In genomic region chr4:151226004-151226932, GRCh38 we compare ENCODE assay signal across 8 cellular contexts. TPM values are rescaled to one million over a fixed set of nuclear protein-coding genes. Genes with fewer than 3 reads are reported as not detected.
DNase-seq lines count a peak whose midpoint lies in the region; TF ChIP-seq lines count a peak whose summit lies in the region.

No MANE protein-coding gene starts in this region.

- H3K36me3 ChIP-seq in mesodermal cell (ENCODE audit: control insufficient read depth, insufficient read depth, low read length) (peaks cover 3% of the 10 kb centered on the region), OCI-LY7 (ENCODE audit: insufficient read depth, low read length) (no peaks in the 10 kb centered on the region)

- 61% methylated on average over 3 of the region's 10 CpGs; no CpG with 5 or more reads in 1 of the 2 experiments for WGBS in mesodermal cell (ENCODE audit: insufficient coverage in 2 of 2), 2 experiments

- no peak for TF ChIP-seq RAD21 in Ishikawa (IDR thresholded peaks at IDR 0.05; ENCODE audit: low read depth)

- H3K27me3 Mint-ChIP-seq in type B pancreatic cell (no peaks in the 10 kb centered on the region), CD14-positive monocyte (ENCODE audit: low read depth in 3 of 3) (peaks cover 0 to 2% (median 0%) of the 10 kb centered on the region in 3 donors)

- H3K9me2 ChIP-seq in OCI-LY7 (ENCODE audit: insufficient read depth, low read length): no peaks in the 10 kb centered on the region

- H3K9me3 Mint-ChIP-seq in type B pancreatic cell (peaks cover 3% of the 10 kb centered on the region), CD14-positive monocyte (peaks cover 0 to 2% (median 0%) of the 10 kb centered on the region in 7 donors)

- no peaks in the 10 kb centered on the region for H3K36me3 Mint-ChIP-seq in type B pancreatic cell
- H3K36me3 Mint-ChIP-seq in CD14-positive monocyte: no peaks in the 10 kb centered on the region

- POLR2A ChIA-PET in OCI-LY7 (lab: Charles Lee): interaction anchor here (1.0 kb wide), 1 partner anchor 9 kb away, joined by 4 read pairs; no protein-coding TSS in a partner anchor

- BruUV-seq in OCI-LY7 (replicated peaks; lab: Mats Ljungman, UMichigan): no TSS peak

- TF ChIP-seq CTCF in epithelial cell of esophagus (IDR thresholded peaks at IDR 0.05; ENCODE audit: insufficient read depth, low read depth, low read length, missing control alignments) (no peak), type B pancreatic cell (conservative IDR thresholded peaks at IDR 0.05) (no peak), OCI-LY7 (conservative IDR thresholded peaks at IDR 0.05; ENCODE audit: low read length) (no peak), CD14-positive monocyte (IDR thresholded peaks at IDR 0.05) (no peak)

- no peaks in the 10 kb centered on the region for H4K20me1 ChIP-seq in OCI-LY7 (ENCODE audit: insufficient read depth, low read length)

- CTCF ChIA-PET in OCI-LY7 (lab: Charles Lee; ENCODE audit: unreplicated experiment): no interaction called here

- no peak overlapping the region for H3K4me2 ChIP-seq in OCI-LY7 (ENCODE audit: low read length)

- intact Hi-C loops in OCI-LY7 (cut with micrococcal nuclease; ENCODE audit: unreplicated experiment) (no loop called here), CD14-positive monocyte (cut with micrococcal nuclease) (no loop called here)

- peak overlapping the region; percentile 68 for H3K27ac ChIP-seq in mesodermal cell (ENCODE audit: low read depth, low read length, severe bottlenecking)
- H3K27ac ChIP-seq in OCI-LY7 (ENCODE audit: low read depth, low read length, poor library complexity, severe bottlenecking): no peak overlapping the region

- no peak overlapping the region for H2AFZ ChIP-seq in OCI-LY7 (ENCODE audit: low read length)

- H3K4me1 Mint-ChIP-seq in type B pancreatic cell (ENCODE audit: unreplicated experiment): peaks cover 20% of the 10 kb centered on the region
- H3K4me1 Mint-ChIP-seq in CD14-positive monocyte: no peaks in the 10 kb centered on the region

- H3K27ac Mint-ChIP-seq in type B pancreatic cell (peak overlapping the region; percentile 22), CD14-positive monocyte (no peak overlapping the region)

- H3K9me3 ChIP-seq in mesodermal cell (ENCODE audit: control insufficient read depth, low read length) (no peaks in the 10 kb centered on the region), OCI-LY7 (ENCODE audit: low read length) (no peaks in the 10 kb centered on the region)

- H3K4me3 ChIP-seq in epithelial cell of esophagus (ENCODE audit: low read length) (peak overlapping the region; percentile 40), mesodermal cell (ENCODE audit: extremely low read depth, insufficient read depth, low read length, poor library complexity, severe bottlenecking) (peak overlapping the region; percentile 16), OCI-LY7 (ENCODE audit: low read depth, low read length, poor library complexity, severe bottlenecking) (no peak overlapping the region)

- no peaks in the 10 kb centered on the region for H3K79me2 ChIP-seq in OCI-LY7 (ENCODE audit: insufficient read depth, low read depth, low read length)

- H3K4me1 ChIP-seq in mesodermal cell (ENCODE audit: control insufficient read depth, insufficient read depth, low read length, poor library complexity, severe bottlenecking): peaks cover 18% of the 10 kb centered on the region
- no peaks in the 10 kb centered on the region for H3K4me1 ChIP-seq in OCI-LY7 (ENCODE audit: insufficient read depth, low read length, poor library complexity, severe bottlenecking)

- no peak for TF ChIP-seq EP300 in Ishikawa (IDR thresholded peaks at IDR 0.05; ENCODE audit: borderline replicate concordance)

- H3K4me3 Mint-ChIP-seq in type B pancreatic cell (peak overlapping the region; percentile 7), CD14-positive monocyte (no peak overlapping the region)

- DNase-seq in epithelial cell of esophagus (ENCODE audit: low read depth) (peak; percentile 85), type B pancreatic cell (ENCODE audit: extremely low spot score, unreplicated experiment) (no peak), OCI-LY7 (ENCODE audit: low spot score) (no peak), NCI-H2171 (lab: John Stamatoyannopoulos, UW) (no peak), mucosa of gallbladder (ENCODE audit: low spot score) (no peak), CD14-positive monocyte (ENCODE audit: low spot score) (no peak)

TF ChIP-seq in Ishikawa, 13 proteins besides CTCF, POLR2A, EP300 and RAD21:
- TF ChIP-seq NFIC (IDR thresholded peaks at IDR 0.05) (peak; percentile 31; the same call in 1 of the 2 replicates), USF1 (IDR thresholded peaks at IDR 0.05) (no peak)
TF ChIP-seq in Ishikawa: peak in this region for 1.

RNA-seq across cellular contexts. Expression of gene PRSS48, which starts 50.7 kb away (rescaled TPM):
- not detected for polyA plus RNA-seq in mesodermal cell (2013, experiment 1 of 2)
- not detected for polyA plus RNA-seq in mesodermal cell (2013, experiment 2 of 2)
- total RNA-seq in type B pancreatic cell (ENCODE audit: low replicate concordance): not detected in 2 replicates
- total RNA-seq in OCI-LY7 (2014; rRNA removed; shearing (Covaris generic)): not detected in 2 replicates
- not detected in 2 replicates for total RNA-seq in OCI-LY7 (2022)
- total RNA-seq in mucosa of gallbladder: not detected
- not detected for polyA plus RNA-seq in CD14-positive monocyte
